In the genomic region with DNA sequence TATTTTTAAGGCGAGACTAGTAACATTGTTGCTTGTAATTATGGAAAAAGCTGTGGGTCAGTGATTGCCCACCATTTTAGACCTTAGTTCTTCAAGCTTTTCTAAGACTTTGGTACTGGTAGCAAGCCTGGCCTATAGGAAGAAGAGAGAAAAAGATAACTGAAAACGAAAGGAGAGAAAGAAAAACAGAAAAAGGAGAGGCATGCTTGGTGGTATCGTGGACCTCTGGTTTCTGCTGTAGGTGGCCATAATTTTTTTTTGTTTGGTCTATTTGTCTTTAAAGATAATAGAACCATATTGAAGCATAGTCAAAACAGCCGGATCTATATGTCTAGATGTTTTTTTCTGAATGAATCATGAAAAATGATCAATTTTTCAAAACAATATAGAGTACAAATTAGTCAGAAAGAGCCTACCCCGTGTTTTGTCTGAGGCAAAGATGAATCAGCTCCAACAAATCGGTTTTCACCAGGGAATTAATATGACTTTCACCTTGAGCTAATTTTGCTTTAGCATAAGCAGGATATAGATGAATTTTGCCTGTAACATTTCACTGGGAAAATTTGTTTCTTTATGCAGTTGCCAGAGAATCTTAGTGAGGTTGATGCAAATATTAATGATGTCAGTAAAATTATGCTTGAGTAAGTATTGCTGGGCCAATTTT, we compare ENCODE assay signal across 18 cellular contexts. TPM values are rescaled to one million over a fixed set of nuclear protein-coding genes. Genes with fewer than 3 reads are reported as not detected.
DNase-seq lines count a peak whose midpoint lies in the region; ATAC-seq and TF ChIP-seq lines count a peak whose summit lies in the region.
"Had no signal": no experiment of that assay in that cellular context is flagged by ENCODE, and none has a peak within 500 bp of the region (broad histone marks: within the 10 kb centered on the region; RNA-seq: fewer than 3 reads in every experiment).

No MANE protein-coding gene starts in this region.

- H3K9me3 ChIP-seq in adipocyte (ENCODE audit: control insufficient read depth, low read length) = no peaks in the 10 kb centered on the region
- H3K9me3 ChIP-seq: Caco-2 had no signal

- H3K4me1 ChIP-seq in adipocyte (ENCODE audit: control insufficient read depth, insufficient read depth, low read length) (peaks cover 12% of the 10 kb centered on the region), foreskin keratinocyte (peaks cover 18% of the 10 kb centered on the region)
- H3K4me1 ChIP-seq: Caco-2 had no signal

- H3K9ac ChIP-seq in adipocyte (ENCODE audit: low read length) = no peak overlapping the region

- H3K27me3 ChIP-seq in adipocyte (replicated peaks; ENCODE audit: control insufficient read depth, insufficient read depth, low read length) = no peaks in the 10 kb centered on the region
- no peaks in the 10 kb centered on the region for H3K27me3 ChIP-seq in foreskin keratinocyte

- H3K4me3 Mint-ChIP-seq in activated T-helper 17 cell treated with anti-CD3 and anti-CD28 coated beads, Interleukin-2, amount 50 U/mL, for 72 hours = no peak overlapping the region
- H3K4me3 Mint-ChIP-seq: CD4-positive, alpha-beta T cell had no signal

- H3K9me3 Mint-ChIP-seq in activated T-helper 17 cell treated with anti-CD3 and anti-CD28 coated beads, Interleukin-2, amount 50 U/mL, for 72 hours = peaks cover 16% of the 10 kb centered on the region
- H3K9me3 Mint-ChIP-seq: CD4-positive, alpha-beta T cell had no signal

- no peaks in the 10 kb centered on the region for H3K4me1 Mint-ChIP-seq in activated T-helper 17 cell treated with anti-CD3 and anti-CD28 coated beads, Interleukin-2, amount 50 U/mL, for 72 hours

- DNase-seq in HCEC 1CT (peak; percentile 38), adipocyte (ENCODE audit: low read depth) (no peak), foreskin keratinocyte (peak; percentile 22 to 51), posterior cingulate gyrus (no peak)
- no peak for DNase-seq in effector CD4-positive, alpha-beta T cell
- DNase-seq: Caco-2; CD4-positive, alpha-beta T cell; GOT3; MV-4-11; NCI-H187; NCI-H2107; NCI-H524; PC-9 had no signal

- H3K4me3 ChIP-seq in adipocyte (ENCODE audit: low read length) = peak overlapping the region; percentile 1
- H3K4me3 ChIP-seq: K562, PC-9 had no signal

- TF ChIP-seq CTCF in 22Rv1 (IDR thresholded peaks at IDR 0.05) (no peak), foreskin keratinocyte (conservative IDR thresholded peaks at IDR 0.05) (no peak)

- no peaks in the 10 kb centered on the region for H3K36me3 ChIP-seq in adipocyte (ENCODE audit: control insufficient read depth, insufficient read depth, low read length, severe bottlenecking)

- no peak overlapping the region for H3K27ac Mint-ChIP-seq in activated T-helper 17 cell treated with anti-CD3 and anti-CD28 coated beads, Interleukin-2, amount 50 U/mL, for 72 hours
- H3K27ac Mint-ChIP-seq: CD4-positive, alpha-beta T cell had no signal

- H3K36me3 Mint-ChIP-seq in activated T-helper 17 cell treated with anti-CD3 and anti-CD28 coated beads, Interleukin-2, amount 50 U/mL, for 72 hours (ENCODE audit: low read depth) = no peaks in the 10 kb centered on the region

- intact Hi-C loops in posterior cingulate gyrus (cut with DNase I) = no loop called here

- no peaks in the 10 kb centered on the region for H3K27me3 Mint-ChIP-seq in activated T-helper 17 cell treated with anti-CD3 and anti-CD28 coated beads, Interleukin-2, amount 50 U/mL, for 72 hours
- H3K27me3 Mint-ChIP-seq: CD4-positive, alpha-beta T cell had no signal

- ATAC-seq in foreskin keratinocyte (peak; percentile 77), GM18517 (IDR thresholded peaks at IDR 0.05; ENCODE audit: unreplicated experiment) (no peak)
- ATAC-seq in activated T-helper 17 cell treated with anti-CD3 and anti-CD28 coated beads, Interleukin-2, amount 50 U/mL, for 72 hours (replicated peaks) = no peak
- ATAC-seq: K562 had no signal

- H3K27ac ChIP-seq in 22Rv1 (peak overlapping the region; percentile 76), foreskin keratinocyte (peak overlapping the region; percentile 86)
- H3K27ac ChIP-seq: PC-9, RWPE1 had no signal

RNA-seq across cellular contexts. Expression of a gene that starts 45.7 kb away (rescaled TPM):
- total RNA-seq in foreskin keratinocyte = 0.03 and 0.04 TPM in 2 replicates
- 0.02 TPM in 1 of 2 replicates, not detected in the other for polyA plus RNA-seq in foreskin keratinocyte
- not detected for total RNA-seq in activated T-helper 17 cell treated with anti-CD3 and anti-CD28 coated beads, Interleukin-2, amount 50 U/mL, for 72 hours
- total RNA-seq: Caco-2; CD4-positive, alpha-beta T cell; PC-9 had no signal

Comparison
In these comparisons a context has a peak if more than half of its experiments do, and no peak if none do; other contexts are left out.
1. DNase-seq: peak in HCEC 1CT (single experiment) and foreskin keratinocyte (2 of 2); none in adipocyte (single experiment), effector CD4-positive, alpha-beta T cell (single experiment) and posterior cingulate gyrus (0 of 10).